ENCODE assay signal across 8 cellular contexts in the genomic region with DNA sequence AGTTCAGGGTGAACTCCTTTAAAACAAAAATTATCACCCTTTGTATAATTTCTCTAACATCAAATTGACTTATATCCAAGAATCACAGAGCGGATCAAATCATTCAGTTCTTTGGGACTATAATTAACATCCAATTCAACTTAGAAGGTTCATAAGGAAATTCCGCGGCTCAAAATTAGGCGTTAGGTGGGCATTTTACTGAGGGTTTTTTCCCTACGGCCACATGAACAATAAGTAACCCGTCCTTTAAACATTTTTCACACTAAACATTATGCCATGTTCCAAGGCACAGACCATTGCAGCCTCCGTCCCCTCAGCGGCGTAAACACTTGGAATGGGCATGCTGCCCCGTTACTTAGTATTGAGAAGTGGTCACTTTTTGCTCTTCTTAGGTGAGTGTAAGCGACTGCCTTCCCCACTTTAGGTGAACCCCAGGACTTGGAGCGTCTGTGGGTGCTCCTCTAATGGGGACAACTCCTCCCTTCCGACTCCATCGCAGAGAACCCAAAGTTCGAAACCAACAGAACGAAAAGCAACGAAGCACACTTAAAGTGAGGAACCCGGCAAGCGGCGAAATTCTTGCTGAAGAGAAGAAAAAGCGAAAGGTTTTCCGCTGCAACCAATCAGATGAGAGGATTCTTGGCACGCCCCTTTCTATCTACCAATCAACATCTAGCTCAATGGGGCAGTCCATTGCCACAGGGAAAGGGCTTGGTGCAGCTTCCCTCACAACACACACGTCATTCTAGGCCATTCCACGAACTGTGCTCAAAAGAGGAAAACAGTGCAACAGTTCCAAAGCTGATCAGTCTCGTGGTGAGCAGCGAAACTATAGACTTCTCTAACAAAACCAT. TPM values are rescaled to one million over a fixed set of nuclear protein-coding genes. Genes with fewer than 3 reads are reported as not detected.
DNase-seq lines count a peak whose midpoint lies in the region; ATAC-seq and TF ChIP-seq lines count a peak whose summit lies in the region.

No MANE protein-coding gene starts in this region.

- no peaks in the 10 kb centered on the region for H3K9me3 Mint-ChIP-seq in activated T-helper 1 cell treated with anti-CD3 and anti-CD28 coated beads, Interleukin-12 subunit alpha, Interleukin-12 subunit beta, Interleukin-2, Interleukin-4 antibody, amounts not matched to agents 30 ng/mL and 10 ng/mL and 1 ng/mL, durations not matched to agents 14 hours and 24 hours and 36 hours
- H3K9me3 Mint-ChIP-seq in natural killer cell = no peaks in the 10 kb centered on the region

- ATAC-seq in GM21737 (IDR thresholded peaks at IDR 0.05; ENCODE audit: unreplicated experiment) (peak; percentile 65), natural killer cell (peak; percentile 65 to 82 (median 69))

- peak overlapping the region; percentile 99 for H3K27ac Mint-ChIP-seq in activated T-helper 1 cell treated with anti-CD3 and anti-CD28 coated beads, Interleukin-12 subunit alpha, Interleukin-12 subunit beta, Interleukin-2, Interleukin-4 antibody, amounts not matched to agents 30 ng/mL and 10 ng/mL and 1 ng/mL, durations not matched to agents 14 hours and 24 hours and 36 hours
- H3K27ac Mint-ChIP-seq in natural killer cell = peak overlapping the region; percentile 99 to 100

- peaks cover 12% of the 10 kb centered on the region for H3K27me3 Mint-ChIP-seq in activated T-helper 1 cell treated with anti-CD3 and anti-CD28 coated beads, Interleukin-12 subunit alpha, Interleukin-12 subunit beta, Interleukin-2, Interleukin-4 antibody, amounts not matched to agents 30 ng/mL and 10 ng/mL and 1 ng/mL, durations not matched to agents 14 hours and 24 hours and 36 hours (ENCODE audit: insufficient read depth)
- H3K27me3 Mint-ChIP-seq in natural killer cell (ENCODE audit: low read depth in 2 of 2) = peaks cover 5% of the 10 kb centered on the region in 2 donors

- DNase-seq in DMS79 treated with DMSO at 0.1 percent for 48 hours (lab: John Stamatoyannopoulos, UW) (peak; percentile 99), KG1 (lab: John Stamatoyannopoulos, UW) (peak; percentile 100), fibroblast of peridontal ligament (ENCODE audit: extremely low read depth) (peak; percentile 100), natural killer cell (peak; percentile 84)
- peak; percentile 91 for DNase-seq in activated T-helper 1 cell treated with anti-CD3 and anti-CD28 coated beads, Interleukin-12 subunit alpha, Interleukin-12 subunit beta, Interleukin-2, Interleukin-4 antibody, amounts not matched to agents 30 ng/mL and 10 ng/mL and 1 ng/mL, durations not matched to agents 14 hours and 24 hours and 36 hours (ENCODE audit: low spot score)
- peak; percentile 84 to 100 (median 94) for DNase-seq in stimulated activated naive CD4-positive, alpha-beta T cell (lab: John Stamatoyannopoulos, UW)

- peaks cover 44% of the 10 kb centered on the region for H3K4me1 Mint-ChIP-seq in activated T-helper 1 cell treated with anti-CD3 and anti-CD28 coated beads, Interleukin-12 subunit alpha, Interleukin-12 subunit beta, Interleukin-2, Interleukin-4 antibody, amounts not matched to agents 30 ng/mL and 10 ng/mL and 1 ng/mL, durations not matched to agents 14 hours and 24 hours and 36 hours (ENCODE audit: low read depth)
- peaks cover 47 to 49% of the 10 kb centered on the region in 2 donors for H3K4me1 Mint-ChIP-seq in natural killer cell

- no peak for TF ChIP-seq CTCF in natural killer cell (IDR thresholded peaks at IDR 0.05)

- intact Hi-C loops in activated T-helper 1 cell treated with anti-CD3 and anti-CD28 coated beads, Interleukin-12 subunit alpha, Interleukin-12 subunit beta, Interleukin-2, Interleukin-4 antibody, amounts not matched to agents 30 ng/mL and 10 ng/mL and 1 ng/mL, durations not matched to agents 14 hours and 24 hours and 36 hours (cut with micrococcal nuclease) = loop anchor here (1.0 to 10.0 kb wide), 16 partner anchors 57 to 1625 kb away; a partner anchor contains a TSS
- intact Hi-C loops in natural killer cell (cut with micrococcal nuclease) = loop anchor here (2.0 to 10.0 kb wide), 8 partner anchors 130 to 1489 kb away; a partner anchor contains a TSS

- peak overlapping the region; percentile 98 for H3K4me3 Mint-ChIP-seq in activated T-helper 1 cell treated with anti-CD3 and anti-CD28 coated beads, Interleukin-12 subunit alpha, Interleukin-12 subunit beta, Interleukin-2, Interleukin-4 antibody, amounts not matched to agents 30 ng/mL and 10 ng/mL and 1 ng/mL, durations not matched to agents 14 hours and 24 hours and 36 hours
- H3K4me3 Mint-ChIP-seq in natural killer cell = peak overlapping the region; percentile 99

- H3K36me3 Mint-ChIP-seq in activated T-helper 1 cell treated with anti-CD3 and anti-CD28 coated beads, Interleukin-12 subunit alpha, Interleukin-12 subunit beta, Interleukin-2, Interleukin-4 antibody, amounts not matched to agents 30 ng/mL and 10 ng/mL and 1 ng/mL, durations not matched to agents 14 hours and 24 hours and 36 hours (ENCODE audit: low read depth) = peaks cover 12% of the 10 kb centered on the region
- no peaks in the 10 kb centered on the region for H3K36me3 Mint-ChIP-seq in natural killer cell

TF ChIP-seq in PFSK-1, 5 proteins besides CTCF, POLR2A, EP300 and RAD21:
- TF ChIP-seq FOXP2 (optimal IDR thresholded peaks at IDR 0.05; ENCODE audit: borderline replicate concordance, extremely low read depth, extremely low read length, insufficient read depth) = no peak
- TF ChIP-seq POLR2AphosphoS5 (IDR thresholded peaks at IDR 0.05; ENCODE audit: low read depth, low read length) = peak; percentile 94; the same call in 1 of the 2 replicates
- TF ChIP-seq, protein P1, sequence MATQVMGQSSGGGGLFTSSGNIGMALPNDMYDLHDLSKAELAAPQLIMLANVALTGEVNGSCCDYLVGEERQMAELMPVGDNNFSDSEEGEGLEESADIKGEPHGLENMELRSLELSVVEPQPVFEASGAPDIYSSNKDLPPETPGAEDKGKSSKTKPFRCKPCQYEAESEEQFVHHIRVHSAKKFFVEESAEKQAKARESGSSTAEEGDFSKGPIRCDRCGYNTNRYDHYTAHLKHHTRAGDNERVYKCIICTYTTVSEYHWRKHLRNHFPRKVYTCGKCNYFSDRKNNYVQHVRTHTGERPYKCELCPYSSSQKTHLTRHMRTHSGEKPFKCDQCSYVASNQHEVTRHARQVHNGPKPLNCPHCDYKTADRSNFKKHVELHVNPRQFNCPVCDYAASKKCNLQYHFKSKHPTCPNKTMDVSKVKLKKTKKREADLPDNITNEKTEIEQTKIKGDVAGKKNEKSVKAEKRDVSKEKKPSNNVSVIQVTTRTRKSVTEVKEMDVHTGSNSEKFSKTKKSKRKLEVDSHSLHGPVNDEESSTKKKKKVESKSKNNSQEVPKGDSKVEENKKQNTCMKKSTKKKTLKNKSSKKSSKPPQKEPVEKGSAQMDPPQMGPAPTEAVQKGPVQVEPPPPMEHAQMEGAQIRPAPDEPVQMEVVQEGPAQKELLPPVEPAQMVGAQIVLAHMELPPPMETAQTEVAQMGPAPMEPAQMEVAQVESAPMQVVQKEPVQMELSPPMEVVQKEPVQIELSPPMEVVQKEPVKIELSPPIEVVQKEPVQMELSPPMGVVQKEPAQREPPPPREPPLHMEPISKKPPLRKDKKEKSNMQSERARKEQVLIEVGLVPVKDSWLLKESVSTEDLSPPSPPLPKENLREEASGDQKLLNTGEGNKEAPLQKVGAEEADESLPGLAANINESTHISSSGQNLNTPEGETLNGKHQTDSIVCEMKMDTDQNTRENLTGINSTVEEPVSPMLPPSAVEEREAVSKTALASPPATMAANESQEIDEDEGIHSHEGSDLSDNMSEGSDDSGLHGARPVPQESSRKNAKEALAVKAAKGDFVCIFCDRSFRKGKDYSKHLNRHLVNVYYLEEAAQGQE (IDR thresholded peaks at IDR 0.05; ENCODE audit: insufficient read depth in 1 of 2, low read depth in 2 of 2, low read length in 2 of 2) = no peak
- TF ChIP-seq TAF1 (IDR thresholded peaks at IDR 0.05; ENCODE audit: borderline replicate concordance, insufficient read depth, low read length) = peak; percentile 56; the same call in 1 of the 2 replicates

RNA-seq across cellular contexts. Expression of a gene that starts 0.9 kb away (rescaled TPM):
- polyA plus RNA-seq in PFSK-1 (2012; ENCODE audit: insufficient read length, low read depth) = 8.0 TPM
- 39.3 and 40.4 TPM in 2 replicates for total RNA-seq in activated T-helper 1 cell treated with anti-CD3 and anti-CD28 coated beads, Interleukin-12 subunit alpha, Interleukin-12 subunit beta, Interleukin-2, Interleukin-4 antibody, amounts not matched to agents 30 ng/mL and 10 ng/mL and 1 ng/mL, durations not matched to agents 14 hours and 24 hours and 36 hours
- 10 to 100 TPM; 86.0 to 97.5 (median 96.0) TPM for total RNA-seq in natural killer cell

Comparison
In these comparisons a context has a peak if more than half of its experiments do, and no peak if none do; other contexts are left out.
1. Peak in every context shown above with its lines: DNase-seq and ATAC-seq.